Comparison of ENCODE assay signal across 10 cellular contexts in the genomic region with DNA sequence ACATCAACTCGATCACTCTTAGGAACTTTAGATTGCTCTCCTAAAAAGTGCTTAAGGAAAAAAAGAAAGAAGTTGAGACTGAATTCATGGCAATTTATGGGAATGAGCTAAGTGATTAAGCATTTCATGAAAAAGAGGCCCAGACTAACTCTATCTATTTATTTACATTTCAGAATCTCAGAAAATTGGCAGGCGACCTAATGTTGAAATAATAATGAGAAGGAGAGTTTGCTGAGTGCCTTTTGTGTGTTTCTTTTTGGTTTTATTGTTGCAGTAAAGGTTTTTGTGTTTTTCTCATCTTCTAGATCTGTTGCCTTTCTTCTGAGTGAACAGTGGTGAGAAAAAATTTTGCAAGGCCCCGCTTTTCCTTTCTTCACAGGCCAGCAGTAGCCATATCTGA. TPM values are rescaled to one million over a fixed set of nuclear protein-coding genes. Genes with fewer than 3 reads are reported as not detected.
DNase-seq lines count a peak whose midpoint lies in the region; ATAC-seq and TF ChIP-seq lines count a peak whose summit lies in the region.
"Had no signal": no experiment of that assay in that cellular context is flagged by ENCODE, and none has a peak within 500 bp of the region (broad histone marks: within the 10 kb centered on the region; RNA-seq: fewer than 3 reads in every experiment).

No MANE protein-coding gene starts in this region.

- peaks cover 64% of the 10 kb centered on the region for H3K4me1 Mint-ChIP-seq in CD14-positive monocyte

- peaks cover 6 to 7% of the 10 kb centered on the region in 2 donors for H3K36me3 Mint-ChIP-seq in CD14-positive monocyte

- peaks cover 3 to 82% (median 76%) of the 10 kb centered on the region in 9 donors for H3K4me1 ChIP-seq in heart right ventricle
- peaks cover 53% of the 10 kb centered on the region for H3K4me1 ChIP-seq in mesodermal cell (ENCODE audit: control insufficient read depth, insufficient read depth, low read length, poor library complexity, severe bottlenecking)
- no peaks in the 10 kb centered on the region for H3K4me1 ChIP-seq in urinary bladder (ENCODE audit: insufficient read depth)

- DNase-seq in heart right ventricle (no peak), Right ventricle myocardium inferior (ENCODE audit: missing footprints) (no peak), astrocyte of the spinal cord (ENCODE audit: low read depth, low spot score) (peak; percentile 73), NCI-H510A treated with DMSO at 0.1 percent for 48 hours (lab: John Stamatoyannopoulos, UW) (no peak), CD14-positive monocyte (ENCODE audit: low spot score) (no peak)
- DNase-seq: NCI-H1694 had no signal

- peak overlapping the region in 5 of 10 donors; percentile 13 to 99 (median 29) for H3K4me3 ChIP-seq in heart right ventricle
- no peak overlapping the region for H3K4me3 ChIP-seq in astrocyte of the spinal cord (ENCODE audit: low read depth, low read length)
- H3K4me3 ChIP-seq in mesodermal cell (ENCODE audit: extremely low read depth, insufficient read depth, low read length, poor library complexity, severe bottlenecking), result no peak overlapping the region
- H3K4me3 ChIP-seq in urinary bladder (ENCODE audit: low read depth, low read length), result no peak overlapping the region

- TF ChIP-seq CTCF in heart right ventricle (IDR thresholded peaks at IDR 0.05) (no peak), astrocyte of the spinal cord (IDR thresholded peaks at IDR 0.05; ENCODE audit: low read depth, low read length) (no peak), CD14-positive monocyte (IDR thresholded peaks at IDR 0.05) (no peak)

- H3K27ac ChIP-seq in heart right ventricle (peak overlapping the region in 9 of 10 donors; percentile 53 to 99 (median 97)), mesodermal cell (ENCODE audit: low read depth, low read length, severe bottlenecking) (peak overlapping the region; percentile 33), urinary bladder (ENCODE audit: low read depth) (peak overlapping the region; percentile 52)

- H3K9me3 ChIP-seq in heart right ventricle (no peaks in the 10 kb centered on the region), mesodermal cell (ENCODE audit: control insufficient read depth, low read length) (no peaks in the 10 kb centered on the region)

- no peak overlapping the region for H3K4me3 Mint-ChIP-seq in CD14-positive monocyte
- H3K4me3 Mint-ChIP-seq: central memory CD8-positive, alpha-beta T cell had no signal

- peaks cover 0 to 21% (median 0%) of the 10 kb centered on the region in 9 donors for H3K36me3 ChIP-seq in heart right ventricle
- H3K36me3 ChIP-seq in mesodermal cell (ENCODE audit: control insufficient read depth, insufficient read depth, low read length), result no peaks in the 10 kb centered on the region
- no peaks in the 10 kb centered on the region for H3K36me3 ChIP-seq in urinary bladder (ENCODE audit: insufficient read depth)

- peaks cover 0 to 1% (median 0%) of the 10 kb centered on the region in 7 donors for H3K9me3 Mint-ChIP-seq in CD14-positive monocyte
- H3K9me3 Mint-ChIP-seq: central memory CD8-positive, alpha-beta T cell had no signal

- H3K27me3 ChIP-seq in heart right ventricle, result no peaks in the 10 kb centered on the region

- no peak for ATAC-seq in heart right ventricle
- ATAC-seq in Right ventricle myocardium inferior, result no peak
- no peak for ATAC-seq in HG03175 (IDR thresholded peaks at IDR 0.05; ENCODE audit: unreplicated experiment)

- in situ Hi-C loops in astrocyte of the spinal cord (cut with HindIII; ENCODE audit: low sequenced_read_pairs), result no loop called here

- peak overlapping the region in 1 of 7 donors; percentile 42 for H3K27ac Mint-ChIP-seq in CD14-positive monocyte

- H3K27me3 Mint-ChIP-seq in CD14-positive monocyte (ENCODE audit: low read depth in 3 of 3), result peaks cover 3 to 16% (median 16%) of the 10 kb centered on the region in 3 donors
- H3K27me3 Mint-ChIP-seq: central memory CD8-positive, alpha-beta T cell had no signal

- 65 to 71% methylated on average over 3 of the region's 3 CpGs for WGBS in heart right ventricle, 2 donors
- 88 to 100% methylated on average over 1 of the region's 3 CpGs for WGBS in mesodermal cell (ENCODE audit: insufficient coverage in 2 of 2), 2 experiments
- WGBS in urinary bladder, result 41% methylated on average over 3 of the region's 3 CpGs

- intact Hi-C loops in heart right ventricle (cut with DNase I) (loop anchor here in 4 of 10 donors (5.0 to 10.0 kb wide), 3 partner anchors 41 to 84 kb away; no protein-coding TSS in a partner anchor), Right ventricle myocardium inferior (cut with DNase I) (no loop called here), CD14-positive monocyte (cut with micrococcal nuclease) (no loop called here)

RNA-seq across cellular contexts. Expression of gene GRK5, which starts 3.8 kb away (rescaled TPM):
- 10 to 100 TPM; 11.8 to 80.5 (median 32.5) TPM for total RNA-seq in heart right ventricle
- 10 to 100 TPM; 19.4 to 20.2 TPM for polyA plus RNA-seq in heart right ventricle
- 48.6 TPM for total RNA-seq in Right ventricle myocardium inferior
- 23.7 TPM for polyA plus RNA-seq in mesodermal cell (2013, experiment 1 of 2)
- polyA plus RNA-seq in mesodermal cell (2013, experiment 2 of 2), result 20.1 TPM
- total RNA-seq in urinary bladder, result 23.8 TPM
- 27.0 TPM for polyA plus RNA-seq in urinary bladder
- polyA plus RNA-seq in CD14-positive monocyte, result 1 to 10 TPM; 1.2 to 2.8 TPM

RNA-seq across cellular contexts. Expression of gene PRDX3, which starts 32.6 kb away (rescaled TPM):
- total RNA-seq in heart right ventricle (100 to 1,000 TPM; 217 to 323 (median 286) TPM), Right ventricle myocardium inferior (285 TPM), urinary bladder (162 TPM)
- polyA plus RNA-seq in heart right ventricle (100 to 1,000 TPM in 1 of 2 donors, 10 to 100 TPM in 1; 75.4 to 185 TPM), urinary bladder (219 TPM), CD14-positive monocyte (100 to 1,000 TPM; 410 to 459 TPM)
- polyA plus RNA-seq in mesodermal cell (2013, experiment 1 of 2), result 239 TPM
- polyA plus RNA-seq in mesodermal cell (2013, experiment 2 of 2), result 238 TPM

RNA-seq across cellular contexts. Expression of gene SFXN4, which starts 45.7 kb away (rescaled TPM):
- total RNA-seq in heart right ventricle (10 to 100 TPM; 32.3 to 53.1 (median 43.3) TPM), Right ventricle myocardium inferior (42.0 TPM), urinary bladder (16.1 TPM)
- polyA plus RNA-seq in heart right ventricle (10 to 100 TPM; 65.6 to 95.2 TPM), urinary bladder (23.6 TPM), CD14-positive monocyte (10 to 100 TPM; 18.3 to 20.4 TPM)
- polyA plus RNA-seq in mesodermal cell (2013, experiment 1 of 2), result 9.5 TPM
- 7.7 TPM for polyA plus RNA-seq in mesodermal cell (2013, experiment 2 of 2)

Comparison
In these comparisons a context has a peak if more than half of its experiments do, and no peak if none do; other contexts are left out.
1. H3K27ac ChIP-seq: peak in every context shown above with its lines; median percentile 97 in heart right ventricle; 52 in urinary bladder; 33 in mesodermal cell.